15 cellular contexts compared by ENCODE assay signal in genomic region chr2:671072-671471, GRCh38. TPM values are rescaled to one million over a fixed set of nuclear protein-coding genes. Genes with fewer than 3 reads are reported as not detected.
DNase-seq lines count a peak whose midpoint lies in the region; ATAC-seq and TF ChIP-seq lines count a peak whose summit lies in the region.
"Had no signal": no experiment of that assay in that cellular context is flagged by ENCODE, and none has a peak within 500 bp of the region (broad histone marks: within the 10 kb centered on the region; RNA-seq: fewer than 3 reads in every experiment).

No MANE protein-coding gene starts in this region.

- H3K9ac ChIP-seq in BLaER1 (peak overlapping the region; percentile 82), neural progenitor cell (no peak overlapping the region)

- H3K4me1 ChIP-seq in BLaER1, result peaks cover 83% of the 10 kb centered on the region
- peaks cover 4% of the 10 kb centered on the region for H3K4me1 ChIP-seq in neural progenitor cell
- peaks cover 6% of the 10 kb centered on the region for H3K4me1 ChIP-seq in upper lobe of right lung

- no peaks in the 10 kb centered on the region for H3K27me3 Mint-ChIP-seq in IgD-negative memory B cell
- H3K27me3 Mint-ChIP-seq in neural progenitor cell (ENCODE audit: insufficient read depth, low read depth), result peaks cover 2% of the 10 kb centered on the region
- H3K27me3 Mint-ChIP-seq: CD4-positive, CD25-positive, alpha-beta regulatory T cell; CD8-positive, alpha-beta memory T cell had no signal

- peaks cover 14% of the 10 kb centered on the region for H3K9me3 ChIP-seq in BLaER1
- H3K9me3 ChIP-seq in neural progenitor cell (ENCODE audit: low read depth), result peaks cover 6% of the 10 kb centered on the region
- no peaks in the 10 kb centered on the region for H3K9me3 ChIP-seq in upper lobe of right lung

- ATAC-seq in upper lobe of right lung, result no peak
- ATAC-seq: HepG2 had no signal

- TF ChIP-seq CTCF in neural progenitor cell (IDR thresholded peaks at IDR 0.05) (no peak), upper lobe of right lung (IDR thresholded peaks at IDR 0.05) (no peak)

- H4K20me1 ChIP-seq in BLaER1 (peaks cover 23% of the 10 kb centered on the region), neural progenitor cell (ENCODE audit: low read depth) (peaks cover 18% of the 10 kb centered on the region)

- intact Hi-C loops in upper lobe of right lung (cut with DNase I), result no loop called here

- peak overlapping the region; percentile 89 for H3K4me2 ChIP-seq in BLaER1
- H3K4me2 ChIP-seq in neural progenitor cell, result no peak overlapping the region

- H3K36me3 Mint-ChIP-seq in IgD-negative memory B cell (peaks cover 4% of the 10 kb centered on the region), neural progenitor cell (peaks cover 36% of the 10 kb centered on the region)

- DNase-seq in ecto neural progenitor cell (ENCODE audit: low spot score), result peak; percentile 18
- DNase-seq in neural progenitor cell (ENCODE audit: low spot score), result no peak
- DNase-seq in upper lobe of right lung, result no peak
- DNase-seq in stimulated activated naive CD4-positive, alpha-beta T cell (lab: John Stamatoyannopoulos, UW), result no peak
- DNase-seq in NCI-H526 treated with DMSO at 0.1 percent for 48 hours (lab: John Stamatoyannopoulos, UW), result no peak
- no peak for DNase-seq in stimulated activated CD8-positive, alpha-beta memory T cell treated with anti-CD3 and anti-CD28 coated beads, Interleukin-4, amount 100 ng/mL, for 48 hours
- DNase-seq: ACHN; C1 segment of cervical spinal cord; Caco-2; CD4-positive, CD25-positive, alpha-beta regulatory T cell; CD8-positive, alpha-beta memory T cell; H9 had no signal

- H3K27ac Mint-ChIP-seq in IgD-negative memory B cell (peak overlapping the region in 2 of 3 donors; percentile 55 to 75), neural progenitor cell (peak overlapping the region; percentile 64)
- H3K27ac Mint-ChIP-seq: CD4-positive, CD25-positive, alpha-beta regulatory T cell had no signal

- no peaks in the 10 kb centered on the region for H3K27me3 ChIP-seq in BLaER1
- H3K27me3 ChIP-seq in neural progenitor cell, result no peaks in the 10 kb centered on the region
- H3K27me3 ChIP-seq in upper lobe of right lung, result no peaks in the 10 kb centered on the region

- H3K9me3 Mint-ChIP-seq in IgD-negative memory B cell (peaks cover 0 to 2% (median 0%) of the 10 kb centered on the region in 3 donors), neural progenitor cell (peaks cover 10% of the 10 kb centered on the region)
- H3K9me3 Mint-ChIP-seq: CD8-positive, alpha-beta memory T cell had no signal

- peaks cover 12 to 33% (median 24%) of the 10 kb centered on the region in 3 donors for H3K4me1 Mint-ChIP-seq in IgD-negative memory B cell
- peaks cover 29% of the 10 kb centered on the region for H3K4me1 Mint-ChIP-seq in neural progenitor cell

- H3K36me3 ChIP-seq in BLaER1 (peaks cover 51% of the 10 kb centered on the region), neural progenitor cell (peaks cover 13% of the 10 kb centered on the region), upper lobe of right lung (peaks cover 61% of the 10 kb centered on the region)

- no peak overlapping the region for H2AFZ ChIP-seq in neural progenitor cell (replicated peaks)

- H3K4me3 ChIP-seq in BLaER1 (peak overlapping the region; percentile 45), neural progenitor cell (no peak overlapping the region), upper lobe of right lung (no peak overlapping the region)

- H3K4me3 Mint-ChIP-seq in IgD-negative memory B cell (peak overlapping the region in 3 of 4 donors; percentile 31 to 85 (median 80)), neural progenitor cell (no peak overlapping the region)
- H3K4me3 Mint-ChIP-seq: CD8-positive, alpha-beta memory T cell had no signal

- H3K27ac ChIP-seq in BLaER1, result peak overlapping the region; percentile 98
- H3K27ac ChIP-seq in neural progenitor cell, result no peak overlapping the region
- no peak overlapping the region for H3K27ac ChIP-seq in upper lobe of right lung

- peaks cover 32% of the 10 kb centered on the region for H3K79me2 ChIP-seq in neural progenitor cell (ENCODE audit: low read depth)

- H3F3A ChIP-seq in neural progenitor cell (ENCODE audit: low read depth), result peaks cover 4% of the 10 kb centered on the region

RNA-seq across cellular contexts. Expression of gene TMEM18, which starts 6.1 kb away (rescaled TPM):
- 27.2 TPM for polyA plus RNA-seq in IgD-negative memory B cell
- total RNA-seq in neural progenitor cell (ENCODE audit: low replicate concordance), result 23.5 and 50.0 TPM in 2 replicates
- total RNA-seq in upper lobe of right lung, result 21.3 TPM
